ENCODE assay signal across 15 cellular contexts in genomic region chr11:11411401-11411985, GRCh38. TPM values are rescaled to one million over a fixed set of nuclear protein-coding genes. Genes with fewer than 3 reads are reported as not detected.
A peak's percentile ranks its signal among the peaks of the same experiment; 100 is the strongest.
DNase-seq lines count a peak whose midpoint lies in the region; ATAC-seq, FAIRE-seq and TF ChIP-seq lines count a peak whose summit lies in the region.
"Had no signal": no experiment of that assay in that cellular context is flagged by ENCODE, and none has a peak within 500 bp of the region (broad histone marks: within the 10 kb centered on the region; RNA-seq: fewer than 3 reads in every experiment).

No MANE protein-coding gene starts in this region.

- FAIRE-seq in keratinocyte (lab: Jason Lieb, UNC), result peak; percentile 92
- FAIRE-seq: H1, HepG2 had no signal

- intact Hi-C loops in mammary epithelial cell (cut with micrococcal nuclease) (no loop called here), breast epithelium (cut with DNase I; ENCODE audit: low total_unique reads) (no loop called here), vagina (cut with DNase I) (loop anchor here (10.0 kb wide), 1 partner anchor 203 kb away; no protein-coding TSS in a partner anchor)

- peaks cover 32% of the 10 kb centered on the region for H3K4me1 ChIP-seq in mammary epithelial cell (ENCODE audit: insufficient read depth, low read length)
- H3K4me1 ChIP-seq in breast epithelium, result no peaks in the 10 kb centered on the region
- H3K4me1 ChIP-seq in keratinocyte (ENCODE audit: control insufficient read depth, extremely low read depth, insufficient read depth, low read length), result peaks cover 24% of the 10 kb centered on the region
- peaks cover 38% of the 10 kb centered on the region for H3K4me1 ChIP-seq in vagina

- H3K9ac ChIP-seq in mammary epithelial cell (ENCODE audit: insufficient read depth, low read length), result no peak overlapping the region
- H3K9ac ChIP-seq in keratinocyte (ENCODE audit: control insufficient read depth, extremely low read depth, insufficient read depth, low read length), result no peak overlapping the region
- H3K9ac ChIP-seq: BLaER1 treated with 17β-estradiol and CSF1 and Interleukin-3, amounts not matched to agents 10 nM and 100 nM had no signal

- H4K20me1 ChIP-seq in mammary epithelial cell (ENCODE audit: insufficient read depth, low read length) (no peaks in the 10 kb centered on the region), keratinocyte (ENCODE audit: control insufficient read depth, extremely low read depth, insufficient read depth, low read length) (peaks cover 10% of the 10 kb centered on the region)

- H3K9me1 ChIP-seq in keratinocyte (ENCODE audit: control insufficient read depth, extremely low read depth, insufficient read depth, low read length), result no peaks in the 10 kb centered on the region

- BruUV-seq in mammary epithelial cell (replicated peaks; lab: Mats Ljungman, UMichigan), result no TSS peak

- CTCF ChIA-PET in mammary epithelial cell (lab: Charles Lee; ENCODE audit: low non-redundant PET), result no interaction called here

- no peaks in the 10 kb centered on the region for H3K79me2 ChIP-seq in mammary epithelial cell (ENCODE audit: insufficient read depth, low read length)
- H3K79me2 ChIP-seq in keratinocyte (ENCODE audit: control insufficient read depth, insufficient read depth, low read length), result peaks cover 2% of the 10 kb centered on the region

- H3K27me3 ChIP-seq in mammary epithelial cell (ENCODE audit: insufficient read depth, low read length), result no peaks in the 10 kb centered on the region
- no peaks in the 10 kb centered on the region for H3K27me3 ChIP-seq in breast epithelium
- H3K27me3 ChIP-seq in keratinocyte (ENCODE audit: control insufficient read depth, extremely low read depth, insufficient read depth, low read length), result no peaks in the 10 kb centered on the region
- H3K27me3 ChIP-seq in vagina, result no peaks in the 10 kb centered on the region

- 29% methylated on average over 8 of the region's 8 CpGs for WGBS in mammary epithelial cell (ENCODE audit: low coverage, missing lambda C conversion rate)

- H2AFZ ChIP-seq in mammary epithelial cell (ENCODE audit: low read depth, low read length), result no peak overlapping the region
- no peak overlapping the region for H2AFZ ChIP-seq in keratinocyte (ENCODE audit: control insufficient read depth, low read length)

- H3K4me2 ChIP-seq in mammary epithelial cell (ENCODE audit: insufficient read depth, low read depth, low read length) (no peak overlapping the region), keratinocyte (ENCODE audit: control insufficient read depth, extremely low read depth, insufficient read depth, low read depth, low read length) (no peak overlapping the region)
- H3K4me2 ChIP-seq: BLaER1 treated with 17β-estradiol and CSF1 and Interleukin-3, amounts not matched to agents 10 nM and 100 nM had no signal

- dilution Hi-C loops in mammary epithelial cell (cut with HindIII; ENCODE audit: low sequenced_read_pairs), result no loop called here
- dilution Hi-C loops in keratinocyte (cut with MboI; ENCODE audit: extremely low pct_ligation_motif_present, low sequenced_read_pairs), result no loop called here

- no peaks in the 10 kb centered on the region for H3K36me3 ChIP-seq in mammary epithelial cell (ENCODE audit: insufficient read depth, low read length)
- H3K36me3 ChIP-seq in breast epithelium, result no peaks in the 10 kb centered on the region
- H3K36me3 ChIP-seq in keratinocyte (ENCODE audit: control insufficient read depth in 2 of 2, extremely low read depth in 1 of 2, insufficient read depth in 2 of 2, low read length in 2 of 2), result peaks cover 0 to 7% of the 10 kb centered on the region in 2 experiments
- no peaks in the 10 kb centered on the region for H3K36me3 ChIP-seq in vagina
- H3K36me3 ChIP-seq: BLaER1 treated with 17β-estradiol and CSF1 and Interleukin-3, amounts not matched to agents 10 nM and 100 nM; HAP-1 had no signal

- in situ Hi-C loops in mammary epithelial cell (cut with MboI; ENCODE audit: low sequenced_read_pairs in 2 of 2), result no loop called here

- TF ChIP-seq CTCF in mammary epithelial cell (conservative IDR thresholded peaks at IDR 0.05 in 1 of 2, IDR thresholded peaks at IDR 0.05 in 1 of 2; ENCODE audit: extremely low read depth in 1 of 2, insufficient read depth in 1 of 2, low read depth in 1 of 2, low read length in 2 of 2) (no peak), breast epithelium (IDR thresholded peaks at IDR 0.05) (no peak), keratinocyte (optimal IDR thresholded peaks at IDR 0.05 in 1 of 3, IDR thresholded peaks at IDR 0.05 in 1 of 3, conservative IDR thresholded peaks at IDR 0.05 in 1 of 3; ENCODE audit: extremely low read depth in 1 of 3, insufficient read depth in 2 of 3, low read length in 3 of 3) (no peak), vagina (IDR thresholded peaks at IDR 0.05) (no peak)

- no peak for TF ChIP-seq POLR2A in breast epithelium (IDR thresholded peaks at IDR 0.05)
- TF ChIP-seq POLR2A in vagina (IDR thresholded peaks at IDR 0.05), result no peak

- no peak overlapping the region for H3K4me3 ChIP-seq in mammary epithelial cell (replicated peaks in 1 of 3; ENCODE audit: insufficient read depth in 1 of 3, low read depth in 2 of 3, low read length in 3 of 3)
- no peak overlapping the region for H3K4me3 ChIP-seq in breast epithelium
- H3K4me3 ChIP-seq in keratinocyte (ENCODE audit: control insufficient read depth in 2 of 3, extremely low read depth in 1 of 3, insufficient read depth in 2 of 3, low read depth in 1 of 3, low read length in 3 of 3), result no peak overlapping the region
- H3K4me3 ChIP-seq in vagina, result no peak overlapping the region
- H3K4me3 ChIP-seq: BLaER1 treated with 17β-estradiol and CSF1 and Interleukin-3, amounts not matched to agents 10 nM and 100 nM; HAP-1 had no signal

- H3K27ac ChIP-seq in mammary epithelial cell (ENCODE audit: insufficient read depth, low read depth, low read length), result no peak overlapping the region
- H3K27ac ChIP-seq in breast epithelium, result no peak overlapping the region
- H3K27ac ChIP-seq in keratinocyte (ENCODE audit: control insufficient read depth, insufficient read depth, low read length), result no peak overlapping the region
- H3K27ac ChIP-seq in vagina, result no peak overlapping the region
- H3K27ac ChIP-seq: BLaER1 treated with 17β-estradiol and CSF1 and Interleukin-3, amounts not matched to agents 10 nM and 100 nM had no signal

- no peak for ATAC-seq in HG03565 (IDR thresholded peaks at IDR 0.05; ENCODE audit: unreplicated experiment)
- ATAC-seq: HepG2 had no signal

- no peaks in the 10 kb centered on the region for H3K9me3 ChIP-seq in mammary epithelial cell (replicated peaks; ENCODE audit: insufficient read depth, low read length)
- H3K9me3 ChIP-seq in breast epithelium, result no peaks in the 10 kb centered on the region
- no peaks in the 10 kb centered on the region for H3K9me3 ChIP-seq in keratinocyte (ENCODE audit: control insufficient read depth, low read depth, low read length)
- no peaks in the 10 kb centered on the region for H3K9me3 ChIP-seq in vagina
- H3K9me3 ChIP-seq: HAP-1 had no signal

- DNase-seq in mammary epithelial cell (peak; percentile 62), breast epithelium (ENCODE audit: low spot score in 2 of 2) (no peak), cerebellum (ENCODE audit: low spot score) (peak; percentile 62), keratinocyte (ENCODE audit: low read depth, low spot score) (no peak), vagina (ENCODE audit: extremely low spot score in 2 of 2) (no peak)
- no peak for DNase-seq in stimulated activated CD4-positive, alpha-beta T cell treated with anti-CD3 and anti-CD28 coated beads, Interleukin-1b, Interleukin-23, amount 100 ng/mL, for 48 hours
- DNase-seq: 8988T; CD4-positive, CD25-positive, alpha-beta regulatory T cell; DND-41; GF-D8 had no signal

RNA-seq across cellular contexts. Expression of gene CSNK2A3, which starts 58.4 kb away (rescaled TPM):
- total RNA-seq in mammary epithelial cell (1 to 10 TPM; 2.7 to 6.5 TPM), breast epithelium (1 to 10 TPM; 1.0 to 2.6 (median 1.3) TPM), cerebellum (6.2 TPM), vagina (1.2 TPM)
- polyA plus RNA-seq in mammary epithelial cell (1.8 TPM), keratinocyte (1.4 to 2.6 TPM (median 1.8 TPM) in 3 replicates)
- polyA minus RNA-seq in mammary epithelial cell (0.47 TPM), keratinocyte (0.39 to 7.1 TPM (median 3.6 TPM) in 3 replicates)
- polyA plus RNA-seq in keratinocyte (2011; ENCODE audit: low read depth), result 0.41 TPM
- polyA plus RNA-seq in keratinocyte (2011; cell fraction: cytosol; rRNA removed), result 2.7 and 5.4 TPM in 2 replicates
- 2.4 and 2.8 TPM in 2 replicates for polyA plus RNA-seq in keratinocyte (2011; cell fraction: nucleus; rRNA removed)
- polyA plus RNA-seq in keratinocyte (2012; ENCODE audit: low replicate concordance), result 2.2 and 6.7 TPM in 2 replicates
- not detected for polyA minus RNA-seq in keratinocyte (2011; cell fraction: cytosol; rRNA and poly(A)+ RNA removed)
- 5.7 and 6.2 TPM in 2 replicates for polyA minus RNA-seq in keratinocyte (2011; cell fraction: nucleus; rRNA and poly(A)+ RNA removed)
- total RNA-seq: CD4-positive, CD25-positive, alpha-beta regulatory T cell had no signal

Comparison
In these comparisons a context has a peak if more than half of its experiments do, and no peak if none do; other contexts are left out.
1. DNase-seq: peak in mammary epithelial cell (single experiment) and cerebellum (single experiment); none in breast epithelium (0 of 2), keratinocyte (single experiment), stimulated activated CD4-positive, alpha-beta T cell treated with anti-CD3 and anti-CD28 coated beads, Interleukin-1b, Interleukin-23, amount 100 ng/mL, for 48 hours (single experiment) and vagina (0 of 2).